ENCODE assay signal across 20 cellular contexts in the genomic region with DNA sequence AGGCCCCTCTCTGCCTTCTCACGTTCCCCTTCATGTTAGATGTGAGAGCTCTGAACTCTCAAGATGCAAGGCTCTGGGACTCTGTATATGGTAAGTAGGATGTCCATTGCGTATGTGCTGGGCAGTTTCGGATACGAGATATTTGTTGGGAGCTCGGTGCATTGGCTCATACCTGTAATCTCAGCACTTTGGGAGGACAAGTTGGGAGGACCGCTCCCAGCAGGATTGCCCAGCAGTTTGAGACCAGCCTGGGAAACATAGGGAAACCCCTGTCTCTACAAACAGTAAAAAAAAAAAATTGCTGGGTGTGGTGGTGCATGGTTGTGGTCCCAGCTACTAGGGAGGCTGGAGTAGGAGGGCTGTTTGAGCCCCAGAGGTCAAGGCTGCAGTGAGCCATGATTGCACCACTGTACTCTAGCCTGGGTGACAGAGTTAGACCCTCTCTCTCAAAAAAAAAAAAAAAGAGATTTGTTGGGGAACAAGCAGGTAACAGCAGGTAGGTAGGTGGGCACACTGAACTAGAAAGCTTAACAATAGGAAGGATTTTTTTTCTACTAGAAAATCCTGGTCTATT. TPM values are rescaled to one million over a fixed set of nuclear protein-coding genes. Genes with fewer than 3 reads are reported as not detected.
A peak's percentile ranks its signal among the peaks of the same experiment; 100 is the strongest.
DNase-seq lines count a peak whose midpoint lies in the region; ATAC-seq and TF ChIP-seq lines count a peak whose summit lies in the region.
"Had no signal": no experiment of that assay in that cellular context is flagged by ENCODE, and none has a peak within 500 bp of the region (broad histone marks: within the 10 kb centered on the region; RNA-seq: fewer than 3 reads in every experiment).

No MANE protein-coding gene starts in this region.

- POLR2A ChIA-PET in WTC11 (lab: Charles Lee), result interaction anchor here (0.6 kb wide), 2 partner anchors 435 to 1221 kb away, joined by 3 read pairs; no protein-coding TSS in a partner anchor

- H3K4me3 Mint-ChIP-seq in HFFc6, result no peak overlapping the region; the same call in 1 of the 2 replicates
- H3K4me3 Mint-ChIP-seq in WTC11, result no peak overlapping the region
- H3K4me3 Mint-ChIP-seq in nephron, result peak overlapping the region; percentile 8 to 62 (median 21)
- peak overlapping the region; percentile 34 for H3K4me3 Mint-ChIP-seq in type B pancreatic cell
- H3K4me3 Mint-ChIP-seq in activated CD8-positive, alpha-beta memory T cell treated with anti-CD3 and anti-CD28 coated beads, Interleukin-2, amount 10 ng/mL, durations not matched to agents 7 days and 5 days, result no peak overlapping the region

- DNase-seq in HFFc6 (no peak), WTC11 (ENCODE audit: low spot score) (no peak), type B pancreatic cell (ENCODE audit: extremely low spot score, unreplicated experiment) (no peak), NCI-H2196 (lab: John Stamatoyannopoulos, UW; ENCODE audit: unreplicated experiment) (no peak), DMS153 treated with DMSO at 0.1 percent for 48 hours (lab: John Stamatoyannopoulos, UW; ENCODE audit: unreplicated experiment) (no peak)
- no peak for DNase-seq in activated CD8-positive, alpha-beta memory T cell treated with anti-CD3 and anti-CD28 coated beads, Interleukin-2, amount 10 ng/mL, durations not matched to agents 7 days and 5 days
- DNase-seq: BE2C, EL, GF-D8, MV-4-11, NCI-H1694, NCI-H2081, NCI-H2171, NCI-H446, NCI-H526 treated with DMSO at 0.1 percent for 48 hours, SIG-M5, SK-N-SH had no signal

- H3K36me3 Mint-ChIP-seq in HFFc6 (ENCODE audit: low read depth) (peaks cover 5% of the 10 kb centered on the region; the same call in 1 of the 2 replicates), WTC11 (peaks cover 10% of the 10 kb centered on the region), nephron (ENCODE audit: low read depth) (peaks cover 9% of the 10 kb centered on the region), type B pancreatic cell (peaks cover 4% of the 10 kb centered on the region)
- peaks cover 2% of the 10 kb centered on the region for H3K36me3 Mint-ChIP-seq in activated CD8-positive, alpha-beta memory T cell treated with anti-CD3 and anti-CD28 coated beads, Interleukin-2, amount 10 ng/mL, durations not matched to agents 7 days and 5 days

- H3K4me1 Mint-ChIP-seq in HFFc6 (ENCODE audit: low read depth) (peaks cover 69% of the 10 kb centered on the region), WTC11 (peaks cover 36% of the 10 kb centered on the region), nephron (peaks cover 42% of the 10 kb centered on the region), type B pancreatic cell (ENCODE audit: unreplicated experiment) (peaks cover 43% of the 10 kb centered on the region)
- H3K4me1 Mint-ChIP-seq in activated CD8-positive, alpha-beta memory T cell treated with anti-CD3 and anti-CD28 coated beads, Interleukin-2, amount 10 ng/mL, durations not matched to agents 7 days and 5 days, result peaks cover 29% of the 10 kb centered on the region

- CTCF ChIA-PET in WTC11 (lab: Charles Lee), result interaction anchor here (0.6 to 2.0 kb wide), 3 partner anchors 61 to 163 kb away, joined by 3 to 9 read pairs (median 6); no protein-coding TSS in a partner anchor
- CTCF ChIA-PET in activated CD8-positive, alpha-beta memory T cell treated with anti-CD3 and anti-CD28 coated beads, Interleukin-2, amount 10 ng/mL, durations not matched to agents 7 days and 5 days (lab: Charles Lee), result interaction anchor here (0.6 to 5.6 kb wide), 5 partner anchors 14 to 99 kb away, joined by 3 to 27 read pairs (median 3); partner anchors contain the start of gene RHOF

- H3K9me3 Mint-ChIP-seq in HFFc6, result no peaks in the 10 kb centered on the region
- no peaks in the 10 kb centered on the region for H3K9me3 Mint-ChIP-seq in WTC11
- H3K9me3 Mint-ChIP-seq in nephron, result peaks cover 3% of the 10 kb centered on the region
- H3K9me3 Mint-ChIP-seq in type B pancreatic cell, result no peaks in the 10 kb centered on the region
- H3K9me3 Mint-ChIP-seq in activated CD8-positive, alpha-beta memory T cell treated with anti-CD3 and anti-CD28 coated beads, Interleukin-2, amount 10 ng/mL, durations not matched to agents 7 days and 5 days (ENCODE audit: low read depth), result no peaks in the 10 kb centered on the region

- peak overlapping the region; percentile 51; the same call in 1 of the 2 replicates for H3K27ac Mint-ChIP-seq in HFFc6
- peak overlapping the region; percentile 61 for H3K27ac Mint-ChIP-seq in WTC11
- peak overlapping the region in 1 of 3 experiments; percentile 54 for H3K27ac Mint-ChIP-seq in nephron
- no peak overlapping the region for H3K27ac Mint-ChIP-seq in type B pancreatic cell
- H3K27ac Mint-ChIP-seq in activated CD8-positive, alpha-beta memory T cell treated with anti-CD3 and anti-CD28 coated beads, Interleukin-2, amount 10 ng/mL, durations not matched to agents 7 days and 5 days, result no peak overlapping the region

- TF ChIP-seq CTCF in HFFc6 (IDR thresholded peaks at IDR 0.05) (no peak), WTC11 (IDR thresholded peaks at IDR 0.05) (no peak), nephron (IDR thresholded peaks at IDR 0.05; ENCODE audit: unreplicated experiment in 3 of 3) (no peak), type B pancreatic cell (conservative IDR thresholded peaks at IDR 0.05) (no peak)

- H3K27me3 Mint-ChIP-seq in HFFc6 (ENCODE audit: insufficient read depth) (peaks cover 2% of the 10 kb centered on the region), WTC11 (ENCODE audit: low read depth) (no peaks in the 10 kb centered on the region), nephron (ENCODE audit: low read depth) (no peaks in the 10 kb centered on the region), type B pancreatic cell (no peaks in the 10 kb centered on the region)
- no peaks in the 10 kb centered on the region for H3K27me3 Mint-ChIP-seq in activated CD8-positive, alpha-beta memory T cell treated with anti-CD3 and anti-CD28 coated beads, Interleukin-2, amount 10 ng/mL, durations not matched to agents 7 days and 5 days

- ATAC-seq in WTC11, result no peak
- no peak for ATAC-seq in activated CD8-positive, alpha-beta memory T cell treated with anti-CD3 and anti-CD28 coated beads, Interleukin-2, amount 10 ng/mL, durations not matched to agents 7 days and 5 days
- ATAC-seq: A549 had no signal

TF ChIP-seq in WTC11, 78 proteins besides CTCF, POLR2A, EP300 and RAD21:
- TF ChIP-seq ETV6 (CRISPR knock-in tag; IDR thresholded peaks at IDR 0.05) (no peak), RORB (CRISPR knock-in tag; IDR thresholded peaks at IDR 0.05) (no peak), USF1 (CRISPR knock-in tag; IDR thresholded peaks at IDR 0.05) (no peak), SMAD4 (CRISPR knock-in tag; IDR thresholded peaks at IDR 0.05) (no peak), CREB1 (CRISPR knock-in tag; IDR thresholded peaks at IDR 0.05) (no peak), ZSCAN18 (CRISPR knock-in tag; IDR thresholded peaks at IDR 0.05) (no peak), SP1 (CRISPR knock-in tag; conservative IDR thresholded peaks at IDR 0.05) (no peak), E2F4 (CRISPR knock-in tag; IDR thresholded peaks at IDR 0.05; ENCODE audit: borderline replicate concordance, low read depth) (no peak), SMAD3 (CRISPR knock-in tag; IDR thresholded peaks at IDR 0.05; ENCODE audit: borderline replicate concordance) (no peak)
- TF ChIP-seq, protein P1, sequence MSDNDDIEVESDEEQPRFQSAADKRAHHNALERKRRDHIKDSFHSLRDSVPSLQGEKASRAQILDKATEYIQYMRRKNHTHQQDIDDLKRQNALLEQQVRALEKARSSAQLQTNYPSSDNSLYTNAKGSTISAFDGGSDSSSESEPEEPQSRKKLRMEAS (CRISPR knock-in tag; IDR thresholded peaks at IDR 0.05), result no peak

RNA-seq across cellular contexts. Expression of gene TMEM120B, which starts 3.4 kb away (rescaled TPM):
- total RNA-seq in HFFc6 (2021; fragmentation: NEBNext Ultra II Directional; extraction: Animal tissue kit (Norgen Biotek cat#: 25700)), result 10 to 100 TPM in 5 of 6 experiments, 1 to 10 TPM in 1; 9.7 to 13.8 (median 12.6) TPM
- total RNA-seq in WTC11 (2021) (30.7 to 36.9 TPM (median 33.6 TPM) in 3 replicates), type B pancreatic cell (ENCODE audit: low replicate concordance) (11.3 and 14.0 TPM in 2 replicates)
- 10 to 100 TPM in 1 of 2 experiments, 1 to 10 TPM in 1; 8.8 to 11.0 TPM for total RNA-seq in activated CD8-positive, alpha-beta memory T cell treated with anti-CD3 and anti-CD28 coated beads, Interleukin-2, amount 10 ng/mL, durations not matched to agents 7 days and 5 days

RNA-seq across cellular contexts. Expression of gene MORN3, which starts 46.5 kb away (rescaled TPM):
- under 1 TPM in 5 of 6 experiments, not detected in 1; 0.14 to 0.40 (median 0.23) TPM for total RNA-seq in HFFc6 (2021; fragmentation: NEBNext Ultra II Directional; extraction: Animal tissue kit (Norgen Biotek cat#: 25700))
- total RNA-seq in WTC11 (2021) (0.37 to 0.80 TPM (median 0.50 TPM) in 3 replicates), type B pancreatic cell (ENCODE audit: low replicate concordance) (0.80 and 0.83 TPM in 2 replicates)
- total RNA-seq in activated CD8-positive, alpha-beta memory T cell treated with anti-CD3 and anti-CD28 coated beads, Interleukin-2, amount 10 ng/mL, durations not matched to agents 7 days and 5 days, result 1 to 10 TPM in 1 of 2 experiments, under 1 TPM in 1; 0.54 to 1.2 TPM
- total RNA-seq: RPMI7951 had no signal

Comparison
In these comparisons a context has a peak if more than half of its experiments do, and no peak if none do; other contexts are left out.
1. H3K27ac Mint-ChIP-seq: peak in HFFc6 (single experiment) and WTC11 (single experiment); none in type B pancreatic cell (single experiment) and activated CD8-positive, alpha-beta memory T cell treated with anti-CD3 and anti-CD28 coated beads, Interleukin-2, amount 10 ng/mL, durations not matched to agents 7 days and 5 days (single experiment).
2. H3K4me3 Mint-ChIP-seq: peak in nephron (3 of 3) and type B pancreatic cell (single experiment); none in HFFc6 (single experiment), WTC11 (single experiment) and activated CD8-positive, alpha-beta memory T cell treated with anti-CD3 and anti-CD28 coated beads, Interleukin-2, amount 10 ng/mL, durations not matched to agents 7 days and 5 days (single experiment).